ENCODE assay signal across 8 cellular contexts in the genomic region with DNA sequence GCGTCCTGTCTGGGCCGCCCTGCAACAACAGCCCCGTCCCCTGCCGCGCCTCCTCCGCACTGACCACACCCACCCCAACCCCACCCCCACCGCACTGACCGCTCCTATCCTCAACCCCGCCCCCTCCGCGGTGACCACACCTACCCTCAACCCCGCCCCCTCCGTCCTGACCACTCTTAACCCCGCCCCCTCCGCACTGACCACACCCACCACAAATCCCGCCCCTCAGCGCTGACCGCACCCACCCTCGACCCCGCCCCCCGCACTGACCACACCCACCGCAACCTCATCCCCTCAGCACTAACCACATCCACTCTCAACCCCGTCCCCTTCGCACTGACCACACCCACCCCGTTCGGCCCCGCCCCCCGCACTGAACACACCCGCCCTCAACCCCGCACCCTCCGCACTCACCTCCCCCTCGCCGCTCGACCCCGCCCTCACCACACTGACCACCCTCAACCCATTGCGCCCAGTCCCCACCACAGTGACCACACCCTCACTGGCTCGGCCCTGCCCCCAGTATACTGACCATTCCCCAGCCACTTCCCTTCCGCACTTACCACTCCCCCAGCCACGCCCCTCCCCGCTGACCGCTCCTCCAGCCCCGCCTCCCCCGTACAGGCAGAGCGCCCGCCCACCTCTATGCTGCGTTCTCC. TPM values are rescaled to one million over a fixed set of nuclear protein-coding genes. Genes with fewer than 3 reads are reported as not detected.
DNase-seq lines count a peak whose midpoint lies in the region; ATAC-seq and TF ChIP-seq lines count a peak whose summit lies in the region.

No MANE protein-coding gene starts in this region.

- DNase-seq in EL = peak; percentile 90
- DNase-seq in HFFc6 = peak; percentile 80
- peak; percentile 31 for DNase-seq in NCI-H69 (lab: John Stamatoyannopoulos, UW)
- DNase-seq in activated CD8-positive, alpha-beta memory T cell treated with anti-CD3 and anti-CD28 coated beads for 4 hours (ENCODE audit: low read depth in 2 of 2) = peak; percentile 33 to 44
- peak; percentile 34 to 58 (median 52) for DNase-seq in effector memory CD8-positive, alpha-beta T cell
- DNase-seq in memory B cell (ENCODE audit: low spot score in 2 of 2) = peak; percentile 56 to 64
- DNase-seq in stimulated activated CD4-positive, alpha-beta T cell treated with anti-CD3 and anti-CD28 coated beads, TNF-alpha, amount 100 ng/mL, for 4 hours (ENCODE audit: low read depth in 3 of 3) = peak; percentile 24 to 33 (median 32)
- no peak for DNase-seq in NCI-H187 (lab: John Stamatoyannopoulos, UW)

- H3K9me3 Mint-ChIP-seq in HFFc6 (no peaks in the 10 kb centered on the region), memory B cell (no peaks in the 10 kb centered on the region)
- H3K9me3 Mint-ChIP-seq in effector memory CD8-positive, alpha-beta T cell = no peaks in the 10 kb centered on the region

- no peaks in the 10 kb centered on the region; the same call in 1 of the 2 replicates for H3K36me3 Mint-ChIP-seq in HFFc6 (ENCODE audit: low read depth)
- H3K36me3 Mint-ChIP-seq in effector memory CD8-positive, alpha-beta T cell (ENCODE audit: insufficient read depth) = peaks cover 16% of the 10 kb centered on the region
- no peaks in the 10 kb centered on the region for H3K36me3 Mint-ChIP-seq in memory B cell

- H3K4me3 Mint-ChIP-seq in HFFc6 (peak overlapping the region; percentile 64), memory B cell (peak overlapping the region; percentile 83)
- H3K4me3 Mint-ChIP-seq in effector memory CD8-positive, alpha-beta T cell = peak overlapping the region; percentile 68 to 79

- no peak for TF ChIP-seq CTCF in HFFc6 (IDR thresholded peaks at IDR 0.05)

- H3K4me1 Mint-ChIP-seq in HFFc6 (ENCODE audit: low read depth) (no peaks in the 10 kb centered on the region), memory B cell (peaks cover 35% of the 10 kb centered on the region)
- H3K4me1 Mint-ChIP-seq in effector memory CD8-positive, alpha-beta T cell (ENCODE audit: low read depth in 2 of 2) = peaks cover 4 to 17% of the 10 kb centered on the region in 2 donors

- peak; percentile 63 for ATAC-seq in effector memory CD8-positive, alpha-beta T cell (replicated peaks)
- peak; percentile 65 for ATAC-seq in memory B cell (ENCODE audit: low read depth)

- H3K27ac Mint-ChIP-seq in HFFc6 (no peak overlapping the region), memory B cell (peak overlapping the region; percentile 38)
- peak overlapping the region in 1 of 2 donors; percentile 55 for H3K27ac Mint-ChIP-seq in effector memory CD8-positive, alpha-beta T cell

- H3K27me3 Mint-ChIP-seq in HFFc6 (ENCODE audit: insufficient read depth) (peaks cover 28% of the 10 kb centered on the region), memory B cell (no peaks in the 10 kb centered on the region)
- peaks cover 0 to 16% of the 10 kb centered on the region in 2 donors for H3K27me3 Mint-ChIP-seq in effector memory CD8-positive, alpha-beta T cell

RNA-seq across cellular contexts. Expression of a gene that starts 8.2 kb away (rescaled TPM):
- total RNA-seq in HFFc6 (2021; fragmentation: NEBNext Ultra II Directional; extraction: Animal tissue kit (Norgen Biotek cat#: 25700)) = not detected

Comparison
In these comparisons a context has a peak if more than half of its experiments do, and no peak if none do; other contexts are left out.
1. DNase-seq: peak in EL (single experiment), HFFc6 (single experiment), NCI-H69 (single experiment), activated CD8-positive, alpha-beta memory T cell treated with anti-CD3 and anti-CD28 coated beads for 4 hours (2 of 2), effector memory CD8-positive, alpha-beta T cell (3 of 3), memory B cell (2 of 2) and stimulated activated CD4-positive, alpha-beta T cell treated with anti-CD3 and anti-CD28 coated beads, TNF-alpha, amount 100 ng/mL, for 4 hours (3 of 3); none in NCI-H187 (0 of 2).
2. Peak in every context shown above with its lines, with median percentiles within 50 percentile points of each other: H3K4me3 Mint-ChIP-seq.